Comparison of ENCODE assay signal across 18 cellular contexts in the genomic region with DNA sequence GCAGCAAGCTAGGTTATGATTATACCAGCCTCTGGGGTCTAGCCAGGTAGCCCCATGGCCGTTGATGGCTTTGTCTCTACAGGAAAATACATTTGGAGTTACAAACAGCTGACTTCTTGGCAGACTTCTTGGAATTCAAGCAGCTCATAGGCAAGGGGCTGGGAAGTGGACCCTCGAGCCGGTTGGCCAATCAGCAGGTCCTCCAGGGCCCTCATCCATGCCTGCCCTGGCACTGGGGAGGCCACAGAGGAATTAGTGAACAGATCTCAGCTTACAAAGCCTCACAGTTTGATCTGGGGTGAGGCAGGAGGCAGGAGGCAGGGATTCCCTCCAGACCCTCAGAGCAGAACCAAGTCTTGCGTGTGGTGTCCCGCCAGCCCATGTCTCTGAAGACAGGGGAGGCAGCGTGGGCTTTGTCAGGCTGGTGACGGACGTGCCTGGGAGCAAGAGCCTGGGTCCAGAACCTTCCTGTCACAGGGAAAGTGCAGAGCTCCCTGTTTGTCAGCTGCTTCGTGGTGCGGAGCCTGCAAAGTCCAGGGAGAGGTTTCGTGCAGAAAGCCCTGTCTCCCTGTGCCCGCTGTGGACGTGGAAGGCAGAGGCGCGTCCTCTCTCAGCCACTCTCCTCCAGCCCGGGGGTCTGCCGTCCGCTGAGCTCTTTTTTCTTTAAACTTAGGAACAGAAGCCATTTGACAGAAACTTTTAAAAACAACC.
DNase-seq lines count a peak whose midpoint lies in the region; ATAC-seq and TF ChIP-seq lines count a peak whose summit lies in the region.
"Had no signal": no experiment of that assay in that cellular context is flagged by ENCODE, and none has a peak within 500 bp of the region (broad histone marks: within the 10 kb centered on the region; RNA-seq: fewer than 3 reads in every experiment).

No MANE protein-coding gene starts in this region.

- WGBS in psoas muscle, 3 donors, result 89 to 90% (median 90%) methylated on average over 18 of the region's 18 CpGs

- TF ChIP-seq CTCF in nephron progenitor cell (IDR thresholded peaks at IDR 0.05) (no peak), psoas muscle (IDR thresholded peaks at IDR 0.05) (no peak), GM10248 (IDR thresholded peaks at IDR 0.05; ENCODE audit: control extremely low read depth, extremely low read depth, low read depth, missing control alignments) (no peak)

- H3K4me3 Mint-ChIP-seq in nephron progenitor cell, result peak overlapping the region; percentile 21
- H3K4me3 Mint-ChIP-seq in activated T-helper 17 cell treated with anti-CD3 and anti-CD28 coated beads, Interleukin-2, amount 50 U/mL, for 72 hours, result no peak overlapping the region
- H3K4me3 Mint-ChIP-seq: CD4-positive, CD25-positive, alpha-beta regulatory T cell; CD8-positive, alpha-beta memory T cell; H9 had no signal

- DNase-seq in DMS79 (lab: John Stamatoyannopoulos, UW), result peak; percentile 24
- peak; percentile 32 for DNase-seq in DMS79 treated with DMSO at 0.1 percent for 48 hours (lab: John Stamatoyannopoulos, UW)
- no peak for DNase-seq in nephron progenitor cell
- DNase-seq in psoas muscle, result peak in 1 of 2 donors; percentile 9
- no peak for DNase-seq in GM10248 (ENCODE audit: extremely low spot score)
- DNase-seq in GM19240 (ENCODE audit: insufficient read length, low spot score), result no peak
- no peak for DNase-seq in NCI-H2196 treated with DMSO at 0.1 percent for 48 hours (lab: John Stamatoyannopoulos, UW; ENCODE audit: unreplicated experiment)
- DNase-seq: ACHN; BE2C; C1 segment of cervical spinal cord; CD4-positive, CD25-positive, alpha-beta regulatory T cell; CD8-positive, alpha-beta memory T cell; COR-L47; DMS 273 treated with DMSO at 0.1 percent for 48 hours; DMS53; GDM1; H9 had no signal

- H3K36me3 ChIP-seq in psoas muscle (ENCODE audit: insufficient read depth in 1 of 2, low read depth in 1 of 2), result peaks cover 0 to 4% of the 10 kb centered on the region in 2 donors
- H3K36me3 ChIP-seq: BE2C had no signal

- ATAC-seq in psoas muscle, result no peak
- ATAC-seq in activated T-helper 17 cell treated with anti-CD3 and anti-CD28 coated beads, Interleukin-2, amount 50 U/mL, for 72 hours (replicated peaks), result no peak

- peaks cover 64% of the 10 kb centered on the region for H3K4me1 ChIP-seq in psoas muscle

- H3K9me3 ChIP-seq in psoas muscle, result no peaks in the 10 kb centered on the region
- H3K9me3 ChIP-seq: BE2C had no signal

- CTCF ChIA-PET in GM10248 (lab: Yijun Ruan, JAX), result interaction anchor here (1.2 to 1.7 kb wide), 3 partner anchors 9 to 12 kb away, joined by 4 to 6 read pairs (median 4); no protein-coding TSS in a partner anchor

- no peaks in the 10 kb centered on the region for H3K27me3 ChIP-seq in psoas muscle (ENCODE audit: insufficient read depth in 3 of 3, low read length in 2 of 3)
- H3K27me3 ChIP-seq: BE2C had no signal

- H3K4me1 Mint-ChIP-seq in nephron progenitor cell, result peaks cover 88% of the 10 kb centered on the region
- H3K4me1 Mint-ChIP-seq in activated T-helper 17 cell treated with anti-CD3 and anti-CD28 coated beads, Interleukin-2, amount 50 U/mL, for 72 hours, result no peaks in the 10 kb centered on the region
- H3K4me1 Mint-ChIP-seq: CD4-positive, CD25-positive, alpha-beta regulatory T cell; CD8-positive, alpha-beta memory T cell had no signal

- H3K4me3 ChIP-seq in psoas muscle, result no peak overlapping the region

- intact Hi-C loops in psoas muscle (cut with DNase I), result loop anchor here in 1 of 2 donors (5.0 to 10.0 kb wide), 2 partner anchors 89 to 238 kb away; no protein-coding TSS in a partner anchor

- H3K36me3 Mint-ChIP-seq in nephron progenitor cell (ENCODE audit: low read depth), result no peaks in the 10 kb centered on the region
- no peaks in the 10 kb centered on the region for H3K36me3 Mint-ChIP-seq in activated T-helper 17 cell treated with anti-CD3 and anti-CD28 coated beads, Interleukin-2, amount 50 U/mL, for 72 hours (ENCODE audit: low read depth)
- H3K36me3 Mint-ChIP-seq: CD4-positive, CD25-positive, alpha-beta regulatory T cell; CD8-positive, alpha-beta memory T cell had no signal

- H3K27ac Mint-ChIP-seq in nephron progenitor cell, result no peak overlapping the region
- no peak overlapping the region for H3K27ac Mint-ChIP-seq in activated T-helper 17 cell treated with anti-CD3 and anti-CD28 coated beads, Interleukin-2, amount 50 U/mL, for 72 hours
- H3K27ac Mint-ChIP-seq: CD4-positive, CD25-positive, alpha-beta regulatory T cell; H9 had no signal

- peaks cover 19% of the 10 kb centered on the region for H3K27me3 Mint-ChIP-seq in nephron progenitor cell (ENCODE audit: low read depth, poor library complexity)
- peaks cover 16% of the 10 kb centered on the region for H3K27me3 Mint-ChIP-seq in activated T-helper 17 cell treated with anti-CD3 and anti-CD28 coated beads, Interleukin-2, amount 50 U/mL, for 72 hours

- POLR2A ChIA-PET in GM10248 (lab: Yijun Ruan, JAX), result no interaction called here

- no peaks in the 10 kb centered on the region for H3K9me3 Mint-ChIP-seq in nephron progenitor cell
- H3K9me3 Mint-ChIP-seq in activated T-helper 17 cell treated with anti-CD3 and anti-CD28 coated beads, Interleukin-2, amount 50 U/mL, for 72 hours, result no peaks in the 10 kb centered on the region
- H3K9me3 Mint-ChIP-seq: CD4-positive, CD25-positive, alpha-beta regulatory T cell; CD8-positive, alpha-beta memory T cell; H9 had no signal

- H3K27ac ChIP-seq in psoas muscle, result peak overlapping the region; percentile 88

Comparison
In these comparisons a context has a peak if more than half of its experiments do, and no peak if none do; other contexts are left out.
1. DNase-seq: peak in DMS79 (single experiment) and DMS79 treated with DMSO at 0.1 percent for 48 hours (single experiment); none in nephron progenitor cell (single experiment), GM10248 (single experiment), GM19240 (single experiment) and NCI-H2196 treated with DMSO at 0.1 percent for 48 hours (single experiment).